ENCODE assay signal across 27 cellular contexts in genomic region chr5:55919625-55920024, GRCh38.
DNase-seq lines count a peak whose midpoint lies in the region; ATAC-seq and TF ChIP-seq lines count a peak whose summit lies in the region.
"Had no signal": no experiment of that assay in that cellular context is flagged by ENCODE, and none has a peak within 500 bp of the region (broad histone marks: within the 10 kb centered on the region; RNA-seq: fewer than 3 reads in every experiment).

No MANE protein-coding gene starts in this region.

- H4K20me1 ChIP-seq in BLaER1 treated with 17β-estradiol and CSF1 and Interleukin-3, amounts not matched to agents 10 nM and 100 nM: no peaks in the 10 kb centered on the region

- peak overlapping the region in 1 of 11 experiments; percentile 33; a peak in 2 of 22 replicates for H3K9ac ChIP-seq in BLaER1 treated with 17β-estradiol and CSF1 and Interleukin-3, amounts not matched to agents 10 nM and 100 nM
- H3K9ac ChIP-seq: SK-N-SH had no signal

- H3K4me1 Mint-ChIP-seq in T-helper 2 cell treated with Interferon-gamma antibody and Interleukin-4, amounts not matched to agents 5 μg/mL and 100 μg/mL, for 36 hours (ENCODE audit: low read depth): peaks cover 23% of the 10 kb centered on the region

- H3K4me3 ChIP-seq in BLaER1 treated with 17β-estradiol and CSF1 and Interleukin-3, amounts not matched to agents 10 nM and 100 nM: no peak overlapping the region
- H3K4me3 ChIP-seq in H7 (ENCODE audit: insufficient read depth, low read depth, low read length) (no peak overlapping the region), coronary artery (no peak overlapping the region)
- H3K4me3 ChIP-seq: cardiac muscle cell, K562, spleen, tibial nerve had no signal

- ATAC-seq in HG03439 (IDR thresholded peaks at IDR 0.05; ENCODE audit: unreplicated experiment): no peak
- ATAC-seq: K562, left lobe of liver, natural killer cell had no signal

- no peaks in the 10 kb centered on the region for H3K27me3 Mint-ChIP-seq in T-helper 2 cell treated with Interferon-gamma antibody and Interleukin-4, amounts not matched to agents 5 μg/mL and 100 μg/mL, for 36 hours (ENCODE audit: low read depth)
- H3K27me3 Mint-ChIP-seq: stimulated activated naive CD8-positive, alpha-beta T cell treated with anti-CD3 and anti-CD28 coated beads, Interleukin-15, Interleukin-2, amounts not matched to agents 100 ng/mL and 50 ng/mL, for 24 hours had no signal

- peaks cover 23 to 59% (median 28%) of the 10 kb centered on the region in 10 experiments for H3K4me1 ChIP-seq in BLaER1 treated with 17β-estradiol and CSF1 and Interleukin-3, amounts not matched to agents 10 nM and 100 nM

- H3K27me3 ChIP-seq in BLaER1 treated with 17β-estradiol and CSF1 and Interleukin-3, amounts not matched to agents 10 nM and 100 nM: no peaks in the 10 kb centered on the region
- H3K27me3 ChIP-seq in H7 (ENCODE audit: control insufficient read depth, insufficient read depth, low read length): no peaks in the 10 kb centered on the region
- H3K27me3 ChIP-seq: cardiac muscle cell, spleen, tibial nerve had no signal

- H3K9me3 Mint-ChIP-seq in T-helper 2 cell treated with Interferon-gamma antibody and Interleukin-4, amounts not matched to agents 5 μg/mL and 100 μg/mL, for 36 hours: no peaks in the 10 kb centered on the region
- H3K9me3 Mint-ChIP-seq: activated B cell treated with CpG ODN at 0.5 μM for 24 hours; natural killer cell; stimulated activated naive CD8-positive, alpha-beta T cell treated with anti-CD3 and anti-CD28 coated beads, Interleukin-15, Interleukin-2, amounts not matched to agents 100 ng/mL and 50 ng/mL, for 24 hours had no signal

- no peaks in the 10 kb centered on the region for H3K36me3 ChIP-seq in BLaER1 treated with 17β-estradiol and CSF1 and Interleukin-3, amounts not matched to agents 10 nM and 100 nM
- H3K36me3 ChIP-seq in H7 (replicated peaks; ENCODE audit: control insufficient read depth, insufficient read depth, low read length): no peaks in the 10 kb centered on the region
- H3K36me3 ChIP-seq: cardiac muscle cell, spleen, tibial nerve had no signal

- H3K27ac ChIP-seq in BLaER1 treated with 17β-estradiol and CSF1 and Interleukin-3, amounts not matched to agents 10 nM and 100 nM: peak overlapping the region in 1 of 11 experiments; percentile 14; a peak in 2 of 22 replicates
- no peak overlapping the region for H3K27ac ChIP-seq in coronary artery
- H3K27ac ChIP-seq: cardiac muscle cell, RWPE1, spleen, tibial nerve had no signal

- peak overlapping the region; percentile 25 to 88 (median 58) for H3K4me2 ChIP-seq in BLaER1 treated with 17β-estradiol and CSF1 and Interleukin-3, amounts not matched to agents 10 nM and 100 nM
- H3K4me2 ChIP-seq: SK-N-SH had no signal

- TF ChIP-seq CTCF in coronary artery (IDR thresholded peaks at IDR 0.05): no peak

- no peak overlapping the region for H3K4me3 Mint-ChIP-seq in T-helper 2 cell treated with Interferon-gamma antibody and Interleukin-4, amounts not matched to agents 5 μg/mL and 100 μg/mL, for 36 hours
- H3K4me3 Mint-ChIP-seq: activated B cell treated with CpG ODN at 0.5 μM for 24 hours; natural killer cell; stimulated activated naive CD8-positive, alpha-beta T cell treated with anti-CD3 and anti-CD28 coated beads, Interleukin-15, Interleukin-2, amounts not matched to agents 100 ng/mL and 50 ng/mL, for 24 hours had no signal

- no peaks in the 10 kb centered on the region for H3K36me3 Mint-ChIP-seq in T-helper 2 cell treated with Interferon-gamma antibody and Interleukin-4, amounts not matched to agents 5 μg/mL and 100 μg/mL, for 36 hours (ENCODE audit: low read depth)
- H3K36me3 Mint-ChIP-seq: natural killer cell had no signal

- no peak for DNase-seq in T-helper 2 cell treated with Interferon-gamma antibody and Interleukin-4, amounts not matched to agents 5 μg/mL and 100 μg/mL, for 36 hours (ENCODE audit: low spot score)
- DNase-seq in T-helper 2 cell: no peak
- peak; percentile 3 for DNase-seq in H7
- DNase-seq in coronary artery (ENCODE audit: low spot score): peak; percentile 33
- no peak for DNase-seq in amygdala (lab: John Stamatoyannopoulos, UW)
- DNase-seq in dedifferentiated amniotic fluid mesenchymal stem cell (ENCODE audit: extremely low spot score): no peak
- DNase-seq: 8988T; activated B cell treated with CpG ODN at 0.5 μM for 24 hours; activated CD8-positive, alpha-beta memory T cell treated with anti-CD3 and anti-CD28 coated beads for 24 hours; AML-193; HCEC 1CT; natural killer cell; NCI-H1436; NCI-H524 treated with DMSO at 0.1 percent for 48 hours; retina; SK-N-SH; spleen; stimulated activated CD4-positive, alpha-beta T cell treated with anti-CD3 and anti-CD28 coated beads, Interleukin-4, amount 100 ng/mL, for 1 hour; T1000 had no signal

- peak overlapping the region; percentile 55 for H3K27ac Mint-ChIP-seq in T-helper 2 cell treated with Interferon-gamma antibody and Interleukin-4, amounts not matched to agents 5 μg/mL and 100 μg/mL, for 36 hours
- H3K27ac Mint-ChIP-seq: activated B cell treated with CpG ODN at 0.5 μM for 24 hours; natural killer cell; stimulated activated naive CD8-positive, alpha-beta T cell treated with anti-CD3 and anti-CD28 coated beads, Interleukin-15, Interleukin-2, amounts not matched to agents 100 ng/mL and 50 ng/mL, for 24 hours had no signal

- no peaks in the 10 kb centered on the region for H3K9me3 ChIP-seq in BLaER1 treated with 17β-estradiol and CSF1 and Interleukin-3, amounts not matched to agents 10 nM and 100 nM (replicated peaks in 1 of 11)
- H3K9me3 ChIP-seq: SK-N-SH, spleen, tibial nerve had no signal

Comparison
In these comparisons a context has a peak if more than half of its experiments do, and no peak if none do; other contexts are left out.
1. DNase-seq: peak in H7 (single experiment) and coronary artery (single experiment); none in T-helper 2 cell treated with Interferon-gamma antibody and Interleukin-4, amounts not matched to agents 5 μg/mL and 100 μg/mL, for 36 hours (single experiment), T-helper 2 cell (0 of 5), amygdala (0 of 56) and dedifferentiated amniotic fluid mesenchymal stem cell (single experiment).